In the genomic region with DNA sequence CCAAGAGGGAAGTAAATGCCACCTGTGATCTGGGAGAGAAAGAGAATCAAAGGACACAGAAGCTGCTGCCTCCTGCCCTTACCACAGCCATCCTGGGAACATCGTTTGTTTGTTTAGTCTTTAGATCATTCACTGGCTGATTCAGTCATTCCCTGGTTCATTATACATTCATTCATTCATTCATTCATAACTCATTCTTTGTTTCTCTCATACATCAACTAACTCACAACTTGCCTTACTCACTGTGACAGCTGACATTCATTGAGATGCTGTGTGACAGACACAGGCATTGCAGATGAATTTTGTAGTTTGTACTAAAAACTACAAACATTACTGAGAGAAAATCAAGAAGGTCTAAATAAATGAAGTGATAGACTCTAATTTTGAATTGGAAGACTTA, we compare ENCODE assay signal across 19 cellular contexts.
DNase-seq lines count a peak whose midpoint lies in the region; ATAC-seq and TF ChIP-seq lines count a peak whose summit lies in the region.
"Had no signal": no experiment of that assay in that cellular context is flagged by ENCODE, and none has a peak within 500 bp of the region (broad histone marks: within the 10 kb centered on the region; RNA-seq: fewer than 3 reads in every experiment).

No MANE protein-coding gene starts in this region.

- H3K9me3 Mint-ChIP-seq in activated T-helper 2 cell treated with anti-CD3 and anti-CD28 coated beads, Interferon-gamma antibody, Interleukin-2, Interleukin-4, amounts not matched to agents 10 μg/mL and 5 μg/mL and 100 μg/mL, durations not matched to agents 14 hours and 24 hours and 36 hours: peaks cover 33% of the 10 kb centered on the region

- TF ChIP-seq EP300 in upper lobe of left lung (IDR thresholded peaks at IDR 0.05): no peak

- 21 to 43% (median 29%) methylated on average over 1 of the region's 1 CpG for WGBS in spleen, 5 donors
- WGBS in upper lobe of left lung, 2 donors: 41 to 65% methylated on average over 1 of the region's 1 CpG

- peak; percentile 46 for DNase-seq in NCI-H2171 treated with DMSO at 0.1 percent for 48 hours (lab: John Stamatoyannopoulos, UW)
- DNase-seq in NCI-H2171 (lab: John Stamatoyannopoulos, UW): no peak
- DNase-seq in Jurkat, Clone E6-1 (ENCODE audit: low read depth, low spot score): peak; percentile 49
- no peak for DNase-seq in activated T-helper 2 cell treated with anti-CD3 and anti-CD28 coated beads, Interferon-gamma antibody, Interleukin-2, Interleukin-4, amounts not matched to agents 10 μg/mL and 5 μg/mL and 100 μg/mL, durations not matched to agents 14 hours and 24 hours and 36 hours (ENCODE audit: low spot score)
- no peak for DNase-seq in spleen
- DNase-seq in Ammon's horn (ENCODE audit: low spot score): no peak
- no peak for DNase-seq in upper lobe of right lung
- no peak for DNase-seq in upper lobe of left lung
- DNase-seq: body of pancreas, HFFc6, mesendoderm, NCI-H1694 treated with DMSO at 0.1 percent for 48 hours, NCI-H510A, nucleus accumbens, PC-3 had no signal

- H3K27ac Mint-ChIP-seq in activated T-helper 2 cell treated with anti-CD3 and anti-CD28 coated beads, Interferon-gamma antibody, Interleukin-2, Interleukin-4, amounts not matched to agents 10 μg/mL and 5 μg/mL and 100 μg/mL, durations not matched to agents 14 hours and 24 hours and 36 hours: peak overlapping the region; percentile 98
- H3K27ac Mint-ChIP-seq: HFFc6 had no signal

- H3K27me3 Mint-ChIP-seq in activated T-helper 2 cell treated with anti-CD3 and anti-CD28 coated beads, Interferon-gamma antibody, Interleukin-2, Interleukin-4, amounts not matched to agents 10 μg/mL and 5 μg/mL and 100 μg/mL, durations not matched to agents 14 hours and 24 hours and 36 hours (ENCODE audit: low read depth): no peaks in the 10 kb centered on the region

- peaks cover 0 to 21% (median 11%) of the 10 kb centered on the region in 8 donors for H3K9me3 ChIP-seq in spleen
- no peaks in the 10 kb centered on the region for H3K9me3 ChIP-seq in upper lobe of right lung
- peaks cover 0 to 8% (median 0%) of the 10 kb centered on the region in 4 donors for H3K9me3 ChIP-seq in upper lobe of left lung

- H3K36me3 Mint-ChIP-seq in activated T-helper 2 cell treated with anti-CD3 and anti-CD28 coated beads, Interferon-gamma antibody, Interleukin-2, Interleukin-4, amounts not matched to agents 10 μg/mL and 5 μg/mL and 100 μg/mL, durations not matched to agents 14 hours and 24 hours and 36 hours (ENCODE audit: low read depth): peaks cover 58% of the 10 kb centered on the region

- intact Hi-C loops in activated T-helper 2 cell treated with anti-CD3 and anti-CD28 coated beads, Interferon-gamma antibody, Interleukin-2, Interleukin-4, amounts not matched to agents 10 μg/mL and 5 μg/mL and 100 μg/mL, durations not matched to agents 14 hours and 24 hours and 36 hours (cut with micrococcal nuclease): loop anchor here (1.0 to 10.0 kb wide), 6 partner anchors 17 to 287 kb away; a partner anchor contains a TSS
- intact Hi-C loops in spleen (cut with DNase I; ENCODE audit: low total_unique reads) (no loop called here), upper lobe of right lung (cut with DNase I) (no loop called here)

- H3K4me1 Mint-ChIP-seq in activated T-helper 2 cell treated with anti-CD3 and anti-CD28 coated beads, Interferon-gamma antibody, Interleukin-2, Interleukin-4, amounts not matched to agents 10 μg/mL and 5 μg/mL and 100 μg/mL, durations not matched to agents 14 hours and 24 hours and 36 hours (ENCODE audit: low read depth): peaks cover 50% of the 10 kb centered on the region

- H3K27ac ChIP-seq in spleen (peak overlapping the region in 7 of 8 donors; percentile 13 to 75 (median 56)), upper lobe of right lung (no peak overlapping the region), upper lobe of left lung (no peak overlapping the region)
- H3K27ac ChIP-seq: 22Rv1, body of pancreas, esophagus muscularis mucosa, VCaP had no signal

- TF ChIP-seq CTCF in spleen (IDR thresholded peaks at IDR 0.05 in 8 of 11, conservative IDR thresholded peaks at IDR 0.05 in 3 of 11): no peak
- no peak for TF ChIP-seq CTCF in upper lobe of right lung (IDR thresholded peaks at IDR 0.05)
- TF ChIP-seq CTCF in upper lobe of left lung (IDR thresholded peaks at IDR 0.05): no peak

- H3K27me3 ChIP-seq in spleen (replicated peaks in 1 of 7) (no peaks in the 10 kb centered on the region), upper lobe of right lung (no peaks in the 10 kb centered on the region), upper lobe of left lung (no peaks in the 10 kb centered on the region)
- H3K27me3 ChIP-seq: body of pancreas, esophagus muscularis mucosa had no signal

- H3K4me3 ChIP-seq in Jurkat, Clone E6-1 (ENCODE audit: low read length): peak overlapping the region; percentile 68
- H3K4me3 ChIP-seq in spleen (peak overlapping the region in 6 of 8 donors; percentile 17 to 58 (median 24)), upper lobe of right lung (no peak overlapping the region), upper lobe of left lung (no peak overlapping the region)
- H3K4me3 ChIP-seq: body of pancreas, esophagus muscularis mucosa had no signal

- no peak for TF ChIP-seq POLR2A in spleen (IDR thresholded peaks at IDR 0.05)
- TF ChIP-seq POLR2A in upper lobe of left lung (IDR thresholded peaks at IDR 0.05): no peak

- H3K4me1 ChIP-seq in spleen (peaks cover 0 to 24% (median 13%) of the 10 kb centered on the region in 6 donors), upper lobe of right lung (no peaks in the 10 kb centered on the region), upper lobe of left lung (peaks cover 0 to 3% (median 0%) of the 10 kb centered on the region in 4 donors)
- H3K4me1 ChIP-seq: body of pancreas had no signal

- ATAC-seq in upper lobe of right lung: no peak
- ATAC-seq in upper lobe of left lung (ENCODE audit: low FRiP score in 2 of 2): no peak
- ATAC-seq: body of pancreas, PC-3, sciatic nerve had no signal

- H3K4me3 Mint-ChIP-seq in activated T-helper 2 cell treated with anti-CD3 and anti-CD28 coated beads, Interferon-gamma antibody, Interleukin-2, Interleukin-4, amounts not matched to agents 10 μg/mL and 5 μg/mL and 100 μg/mL, durations not matched to agents 14 hours and 24 hours and 36 hours (ENCODE audit: low read depth): peak overlapping the region; percentile 88
- H3K4me3 Mint-ChIP-seq: HFFc6 had no signal

- no peaks in the 10 kb centered on the region for H3K36me3 ChIP-seq in spleen
- no peaks in the 10 kb centered on the region for H3K36me3 ChIP-seq in upper lobe of right lung
- no peaks in the 10 kb centered on the region for H3K36me3 ChIP-seq in upper lobe of left lung
- H3K36me3 ChIP-seq: esophagus muscularis mucosa had no signal

Comparison
In these comparisons a context has a peak if more than half of its experiments do, and no peak if none do; other contexts are left out.
1. DNase-seq: peak in NCI-H2171 treated with DMSO at 0.1 percent for 48 hours (single experiment) and Jurkat, Clone E6-1 (single experiment); none in NCI-H2171 (single experiment), activated T-helper 2 cell treated with anti-CD3 and anti-CD28 coated beads, Interferon-gamma antibody, Interleukin-2, Interleukin-4, amounts not matched to agents 10 μg/mL and 5 μg/mL and 100 μg/mL, durations not matched to agents 14 hours and 24 hours and 36 hours (single experiment), spleen (single experiment), Ammon's horn (single experiment), upper lobe of right lung (single experiment) and upper lobe of left lung (0 of 2).
2. H3K4me3 ChIP-seq: peak in Jurkat, Clone E6-1 (single experiment) and spleen (6 of 8); none in upper lobe of right lung (single experiment) and upper lobe of left lung (0 of 4).
3. H3K27ac ChIP-seq: peak in spleen (7 of 8); none in upper lobe of right lung (single experiment) and upper lobe of left lung (0 of 4).